14 cellular contexts compared by ENCODE assay signal in genomic region chr21:37145635-37146111, GRCh38.
DNase-seq lines count a peak whose midpoint lies in the region; ATAC-seq and TF ChIP-seq lines count a peak whose summit lies in the region.
"Had no signal": no experiment of that assay in that cellular context is flagged by ENCODE, and none has a peak within 500 bp of the region (broad histone marks: within the 10 kb centered on the region; RNA-seq: fewer than 3 reads in every experiment).

No MANE protein-coding gene starts in this region.

- no peaks in the 10 kb centered on the region for H3K9me2 ChIP-seq in HCT116 (ENCODE audit: insufficient read depth)
- no peaks in the 10 kb centered on the region for H3K9me2 ChIP-seq in PC-9 (ENCODE audit: insufficient read depth)

- H3K4me3 ChIP-seq in AG04450 (ENCODE audit: low read depth, low read length), result no peak overlapping the region
- no peak overlapping the region for H3K4me3 ChIP-seq in HCT116 (replicated peaks in 1 of 2; ENCODE audit: low read depth in 1 of 2, low read length in 2 of 2)
- no peak overlapping the region for H3K4me3 ChIP-seq in foreskin fibroblast (ENCODE audit: low read depth in 1 of 2, low read length in 2 of 2)
- H3K4me3 ChIP-seq in trophoblast cell (ENCODE audit: low read depth, low read length), result no peak overlapping the region
- H3K4me3 ChIP-seq in PC-9, result no peak overlapping the region
- H3K4me3 ChIP-seq: SJSA1 had no signal

- H4K8ac ChIP-seq in trophoblast cell (ENCODE audit: low read depth, low read length), result no peak overlapping the region

- TF ChIP-seq CTCF in AG04450 (IDR thresholded peaks at IDR 0.05; ENCODE audit: low read depth, low read length), result no peak
- TF ChIP-seq CTCF in HCT116 (IDR thresholded peaks at IDR 0.05 in 2 of 3, conservative IDR thresholded peaks at IDR 0.05 in 1 of 3; ENCODE audit: borderline replicate concordance in 1 of 3, insufficient read depth in 1 of 3, low read depth in 2 of 3, low read length in 2 of 3), result no peak
- TF ChIP-seq CTCF in foreskin fibroblast (IDR thresholded peaks at IDR 0.05; ENCODE audit: low read depth, low read length), result no peak
- no peak for TF ChIP-seq CTCF in PC-9 (conservative IDR thresholded peaks at IDR 0.05)

- no peak overlapping the region for H2BK12ac ChIP-seq in trophoblast cell (ENCODE audit: low read length)

- H3K18ac ChIP-seq in trophoblast cell (ENCODE audit: low read length), result no peak overlapping the region

- no peak overlapping the region for H4K12ac ChIP-seq in trophoblast cell (ENCODE audit: low read depth, low read length)

- no peak overlapping the region for H3K9ac ChIP-seq in HCT116 (ENCODE audit: low read length)
- H3K9ac ChIP-seq in trophoblast cell (ENCODE audit: low read length), result no peak overlapping the region

- no peaks in the 10 kb centered on the region for H3K79me2 ChIP-seq in HCT116 (ENCODE audit: insufficient read depth, low read length)
- no peaks in the 10 kb centered on the region for H3K79me2 ChIP-seq in trophoblast cell (ENCODE audit: control insufficient read depth, insufficient read depth, low read length, poor library complexity)
- H3K79me2 ChIP-seq in PC-9 (ENCODE audit: low read depth), result no peaks in the 10 kb centered on the region

- no peak overlapping the region for H4K91ac ChIP-seq in trophoblast cell (ENCODE audit: low read depth, low read length)

- H3K79me1 ChIP-seq in trophoblast cell (ENCODE audit: low read length), result no peaks in the 10 kb centered on the region

- no peak for TF ChIP-seq POLR2A in HCT116 (IDR thresholded peaks at IDR 0.05; ENCODE audit: borderline replicate concordance, extremely low read depth, insufficient read depth, insufficient read length)

- H2BK5ac ChIP-seq in trophoblast cell (ENCODE audit: low read depth, low read length, poor library complexity), result no peak overlapping the region

- H3K27ac ChIP-seq in AG04450 (ENCODE audit: low read depth, low read length) (peak overlapping the region; percentile 4), HCT116 (ENCODE audit: low read depth, low read length) (no peak overlapping the region), trophoblast cell (ENCODE audit: low read depth, low read length) (no peak overlapping the region), PC-9 (no peak overlapping the region)
- H3K27ac ChIP-seq: SJSA1 had no signal

- H3K4me2 ChIP-seq in HCT116 (ENCODE audit: low read length) (peak overlapping the region; percentile 26), trophoblast cell (ENCODE audit: low read length) (no peak overlapping the region), PC-9 (no peak overlapping the region)

- POLR2A ChIA-PET in AG04450 (lab: Yijun Ruan, JAX), result no interaction called here
- POLR2A ChIA-PET in HCT116 (lab: Charles Lee), result no interaction called here
- POLR2A ChIA-PET in PC-9 (lab: Charles Lee; ENCODE audit: unreplicated experiment), result no interaction called here

- no peak overlapping the region for H3K23ac ChIP-seq in trophoblast cell (ENCODE audit: low read length)

- no peak overlapping the region for H3K14ac ChIP-seq in trophoblast cell (ENCODE audit: low read length)

- H3K4me1 ChIP-seq in HCT116 (ENCODE audit: control insufficient read depth in 1 of 2, insufficient read depth in 2 of 2, low read length in 2 of 2) (peaks cover 5 to 16% of the 10 kb centered on the region in 2 experiments; a peak in 3 of 4 replicates), trophoblast cell (ENCODE audit: control insufficient read depth in 1 of 2, insufficient read depth in 2 of 2, low read length in 2 of 2) (no peaks in the 10 kb centered on the region), PC-9 (replicated peaks; ENCODE audit: insufficient read depth) (no peaks in the 10 kb centered on the region)

- DNase-seq in AG04450 (ENCODE audit: low read depth, low spot score), result no peak
- peak; percentile 19 for DNase-seq in HCT116 (ENCODE audit: low read depth, low spot score)
- DNase-seq in RPMI7951 (ENCODE audit: low read depth), result peak; percentile 25
- peak; percentile 23 to 27 for DNase-seq in foreskin fibroblast
- DNase-seq in trophoblast cell, result no peak
- DNase-seq in PC-9, result no peak
- no peak for DNase-seq in HUDEP-2 (lab: John Stamatoyannopoulos, UW; ENCODE audit: unreplicated experiment in 76 of 76)
- no peak for DNase-seq in stimulated activated naive CD4-positive, alpha-beta T cell treated with Interleukin-2 at 50 U/mL for 16 hours (lab: John Stamatoyannopoulos, UW)
- DNase-seq: activated T-cell treated with anti-CD3 and anti-CD28 coated beads, Interleukin-2, amount 50 U/mL, for 72 hours; GF-D8; NCI-H446; stimulated activated CD8-positive, alpha-beta memory T cell treated with anti-CD3 and anti-CD28 coated beads, Interleukin-4, amount 100 ng/mL, for 48 hours had no signal

- no TSS peak for BruUV-seq in HCT116 (replicated peaks; lab: Mats Ljungman, UMichigan)
- BruUV-seq in PC-9 (replicated peaks; lab: Mats Ljungman, UMichigan), result no TSS peak

- H4K20me1 ChIP-seq in HCT116 (ENCODE audit: insufficient read depth) (no peaks in the 10 kb centered on the region), PC-9 (ENCODE audit: insufficient read depth) (no peaks in the 10 kb centered on the region)

- peaks cover 13 to 32% of the 10 kb centered on the region in 2 experiments; a peak in 3 of 4 replicates for H3K36me3 ChIP-seq in HCT116 (ENCODE audit: control insufficient read depth in 1 of 2, insufficient read depth in 2 of 2, low read length in 2 of 2)
- H3K36me3 ChIP-seq in trophoblast cell (ENCODE audit: control insufficient read depth in 1 of 2, insufficient read depth in 2 of 2, low read length in 2 of 2), result peaks cover 9 to 20% of the 10 kb centered on the region in 2 experiments
- H3K36me3 ChIP-seq in PC-9 (ENCODE audit: low read depth), result no peaks in the 10 kb centered on the region; the same call in 1 of the 2 replicates

- intact Hi-C loops in HCT116 (cut with micrococcal nuclease), result loop anchor here (10.0 kb wide), 1 partner anchor 59 kb away; no protein-coding TSS in a partner anchor
- intact Hi-C loops in PC-9 (cut with micrococcal nuclease; ENCODE audit: unreplicated experiment), result no loop called here

- peak; percentile 86 for ATAC-seq in HCT116
- ATAC-seq: WTC11 had no signal

- TF ChIP-seq RAD21 in HCT116 (IDR thresholded peaks at IDR 0.05; ENCODE audit: low read depth), result no peak

- H3F3A ChIP-seq in PC-9 (ENCODE audit: insufficient read depth, low read depth), result no peaks in the 10 kb centered on the region

- H3K9me3 ChIP-seq in AG04450 (ENCODE audit: control insufficient read depth, insufficient read depth, low read length), result no peaks in the 10 kb centered on the region
- H3K9me3 ChIP-seq in HCT116 (ENCODE audit: control insufficient read depth in 1 of 2, insufficient read depth in 1 of 2, low read depth in 1 of 2, low read length in 2 of 2), result no peaks in the 10 kb centered on the region
- H3K9me3 ChIP-seq in trophoblast cell (ENCODE audit: insufficient read depth, low read depth, low read length), result no peaks in the 10 kb centered on the region
- H3K9me3 ChIP-seq in PC-9 (ENCODE audit: insufficient read depth, low read depth), result no peaks in the 10 kb centered on the region
- H3K9me3 ChIP-seq: SJSA1 had no signal

- H2AFZ ChIP-seq in HCT116 (ENCODE audit: low read depth, low read length, poor library complexity, severe bottlenecking), result no peak overlapping the region
- H2AFZ ChIP-seq in trophoblast cell (ENCODE audit: insufficient read depth, low read length, poor library complexity), result no peak overlapping the region
- no peak overlapping the region for H2AFZ ChIP-seq in PC-9

- RAD21 ChIA-PET in HCT116 (lab: Charles Lee; ENCODE audit: low non-redundant PET in 1 of 2, low total read pairs in 2 of 2, uncharacterized antibody in 2 of 2, unreplicated experiment in 2 of 2), result no interaction called here

- no peak overlapping the region for H2AK5ac ChIP-seq in trophoblast cell (ENCODE audit: low read length)

- H2BK120ac ChIP-seq in trophoblast cell (ENCODE audit: insufficient read depth, low read length, poor library complexity), result no peak overlapping the region

- H3K27me3 ChIP-seq in AG04450 (ENCODE audit: control insufficient read depth, insufficient read depth, low read length) (no peaks in the 10 kb centered on the region), HCT116 (ENCODE audit: insufficient read depth, low read length) (no peaks in the 10 kb centered on the region), trophoblast cell (ENCODE audit: insufficient read depth, low read length) (no peaks in the 10 kb centered on the region), PC-9 (ENCODE audit: insufficient read depth, low read depth) (no peaks in the 10 kb centered on the region)
- H3K27me3 ChIP-seq: SJSA1 had no signal

- CTCF ChIA-PET in AG04450 (lab: Charles Lee) (no interaction called here), HCT116 (lab: Charles Lee) (no interaction called here), PC-9 (lab: Charles Lee) (no interaction called here)

- no peak overlapping the region for H3K4ac ChIP-seq in trophoblast cell (ENCODE audit: low read depth, low read length)

- no CpG with 5 or more reads among the region's 4 CpGs for WGBS in trophoblast cell (ENCODE audit: extremely low coverage, insufficient coverage, insufficient read length)

TF ChIP-seq in HCT116, 20 proteins besides CTCF, POLR2A, EP300 and RAD21 (continues in another document):
- TF ChIP-seq EZH2phosphoT487 (IDR thresholded peaks at IDR 0.05; ENCODE audit: borderline replicate concordance) (no peak), ZFX (IDR thresholded peaks at IDR 0.05) (no peak), EZH2 (IDR thresholded peaks at IDR 0.05) (no peak), ATF3 (IDR thresholded peaks at IDR 0.05) (no peak), CEBPB (IDR thresholded peaks at IDR 0.05; ENCODE audit: low read depth) (no peak), ELF1 (IDR thresholded peaks at IDR 0.05; ENCODE audit: borderline replicate concordance, low read depth) (no peak), MAX (IDR thresholded peaks at IDR 0.05) (no peak), SP1 (IDR thresholded peaks at IDR 0.05; ENCODE audit: low read depth) (no peak; the same call in 1 of the 2 replicates), ZNF274 (IDR thresholded peaks at IDR 0.05; ENCODE audit: low read depth, low read length) (no peak), POLR2AphosphoS5 (IDR thresholded peaks at IDR 0.05; ENCODE audit: low read depth, low read length) (no peak), CBX3 (IDR thresholded peaks at IDR 0.05; ENCODE audit: low read depth) (no peak)

Comparison
In these comparisons a context has a peak if more than half of its experiments do, and no peak if none do; other contexts are left out.
1. DNase-seq: peak in HCT116 (single experiment), RPMI7951 (single experiment) and foreskin fibroblast (2 of 2); none in AG04450 (single experiment), trophoblast cell (0 of 2), PC-9 (0 of 2), HUDEP-2 (0 of 76) and stimulated activated naive CD4-positive, alpha-beta T cell treated with Interleukin-2 at 50 U/mL for 16 hours (single experiment).